Comparison of ENCODE assay signal across 8 cellular contexts in the genomic region with DNA sequence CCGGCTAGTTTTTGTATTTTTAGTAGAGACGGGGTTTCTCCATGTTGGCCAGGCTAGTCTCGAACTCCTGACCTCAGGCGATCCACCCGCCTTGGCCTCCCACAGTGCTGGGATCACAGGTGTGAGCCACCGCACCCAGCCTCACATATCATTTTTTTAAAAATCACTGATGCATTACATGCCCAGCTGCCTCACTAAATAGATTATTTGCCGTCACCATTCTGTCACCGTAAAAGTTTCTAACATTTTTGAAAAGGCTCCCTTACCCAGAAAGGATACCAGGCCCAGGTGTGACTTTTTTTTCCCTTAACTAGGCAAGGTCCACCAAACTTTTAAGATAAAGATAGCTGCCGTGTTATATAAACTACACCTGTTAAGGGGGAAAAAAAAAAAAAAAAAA. TPM values are rescaled to one million over a fixed set of nuclear protein-coding genes. Genes with fewer than 3 reads are reported as not detected.
DNase-seq lines count a peak whose midpoint lies in the region; ATAC-seq and TF ChIP-seq lines count a peak whose summit lies in the region.
"Not testable (repeated sequence)": the region's sequence is repeated elsewhere in the genome, so short reads cannot be mapped to it uniquely, and the experiment has no call there.

No MANE protein-coding gene starts in this region.

- intact Hi-C loops in OCI-LY7 (cut with micrococcal nuclease; ENCODE audit: unreplicated experiment); ascending aorta (cut with DNase I); uterus (cut with DNase I; ENCODE audit: low total_unique reads): not testable (repeated sequence)

- not testable (repeated sequence) for H2AFZ ChIP-seq in OCI-LY7 (ENCODE audit: low read length)

- DNase-seq in NCI-H146 treated with DMSO at 0.1 percent for 48 hours (lab: John Stamatoyannopoulos, UW; ENCODE audit: unreplicated experiment), result peak; percentile 41
- peak; percentile 3 to 57 for DNase-seq in NCI-H524 (lab: John Stamatoyannopoulos, UW)
- DNase-seq in OCI-LY7 (ENCODE audit: low spot score), result peak; percentile 73
- not testable (repeated sequence) for DNase-seq in ascending aorta (ENCODE audit: low spot score in 2 of 2); uterus
- DNase-seq in kidney tubule cell (ENCODE audit: low spot score), result peak; percentile 46

- not testable (repeated sequence) for TF ChIP-seq CTCF in DOHH2 (IDR thresholded peaks at IDR 0.05; ENCODE audit: low read depth, low read length, poor library complexity, severe bottlenecking); OCI-LY7 (conservative IDR thresholded peaks at IDR 0.05; ENCODE audit: low read length); ascending aorta (IDR thresholded peaks at IDR 0.05); uterus (IDR thresholded peaks at IDR 0.05)

- H3K36me3 ChIP-seq in DOHH2 (ENCODE audit: control insufficient read depth, low read length); OCI-LY7 (ENCODE audit: insufficient read depth, low read length); ascending aorta; uterus: not testable (repeated sequence)

- peaks cover 100% of the 10 kb centered on the region for H3K79me2 ChIP-seq in DOHH2 (ENCODE audit: control insufficient read depth, low read length)
- peaks cover 75% of the 10 kb centered on the region for H3K79me2 ChIP-seq in OCI-LY7 (ENCODE audit: insufficient read depth, low read depth, low read length)

- H3K9me3 ChIP-seq in DOHH2 (ENCODE audit: control insufficient read depth, insufficient read depth, low read length); OCI-LY7 (ENCODE audit: low read length); ascending aorta; uterus: not testable (repeated sequence)

- BruUV-seq in OCI-LY7 (replicated peaks; lab: Mats Ljungman, UMichigan), result not testable (repeated sequence)

- peak overlapping the region; percentile 21; the same call in 1 of the 2 replicates for H3K4me3 ChIP-seq in DOHH2 (ENCODE audit: low read length)
- H3K4me3 ChIP-seq in OCI-LY7 (ENCODE audit: low read depth, low read length, poor library complexity, severe bottlenecking); ascending aorta; uterus: not testable (repeated sequence)

- H4K20me1 ChIP-seq in DOHH2 (ENCODE audit: control insufficient read depth, insufficient read depth, low read depth, low read length), result peaks cover 17% of the 10 kb centered on the region; the same call in 1 of the 2 replicates
- peaks cover 74% of the 10 kb centered on the region for H4K20me1 ChIP-seq in OCI-LY7 (ENCODE audit: insufficient read depth, low read length)

- not testable (repeated sequence) for TF ChIP-seq POLR2A in uterus (IDR thresholded peaks at IDR 0.05)

- not testable (repeated sequence) for H3K27me3 ChIP-seq in DOHH2 (ENCODE audit: control insufficient read depth, low read length); ascending aorta; uterus

- H3K4me2 ChIP-seq in DOHH2 (ENCODE audit: low read length) (peak overlapping the region; percentile 50), OCI-LY7 (ENCODE audit: low read length) (peak overlapping the region; percentile 41; the same call in 1 of the 2 replicates)

- not testable (repeated sequence) for H3K9me2 ChIP-seq in DOHH2 (replicated peaks; ENCODE audit: control insufficient read depth, low read length); OCI-LY7 (ENCODE audit: insufficient read depth, low read length)

- H3K27ac ChIP-seq in DOHH2 (ENCODE audit: low read depth, low read length), result peak overlapping the region; percentile 56
- peak overlapping the region; percentile 33 for H3K27ac ChIP-seq in OCI-LY7 (ENCODE audit: low read depth, low read length, poor library complexity, severe bottlenecking)
- H3K27ac ChIP-seq in ascending aorta, result peak overlapping the region; percentile 12 to 26
- H3K27ac ChIP-seq in uterus, result peak overlapping the region; percentile 42 to 68

- CTCF ChIA-PET in OCI-LY7 (lab: Charles Lee; ENCODE audit: unreplicated experiment), result interaction anchor here (0.5 kb wide), 1 partner anchor 147 kb away, joined by 4 read pairs; no protein-coding TSS in a partner anchor

- not testable (repeated sequence) for H3F3A ChIP-seq in DOHH2 (ENCODE audit: control insufficient read depth, insufficient read depth)

- ATAC-seq in GM21723 (IDR thresholded peaks at IDR 0.05; ENCODE audit: unreplicated experiment), result peak; percentile 24

- H3K4me1 ChIP-seq in DOHH2 (ENCODE audit: control insufficient read depth, low read length) (peaks cover 90% of the 10 kb centered on the region), OCI-LY7 (ENCODE audit: insufficient read depth, low read length, poor library complexity, severe bottlenecking) (peaks cover 48% of the 10 kb centered on the region), ascending aorta (peaks cover 0 to 34% of the 10 kb centered on the region in 2 donors)
- not testable (repeated sequence) for H3K4me1 ChIP-seq in uterus

- POLR2A ChIA-PET in OCI-LY7 (lab: Charles Lee), result interaction anchor here (0.6 to 1.4 kb wide), 4 partner anchors 30 to 1255 kb away, joined by 3 to 8 read pairs (median 6); a partner anchor contains a TSS

RNA-seq across cellular contexts. Expression of a gene that starts 30.1 kb away (rescaled TPM):
- total RNA-seq in OCI-LY7 (2014; rRNA removed; shearing (Covaris generic)), result 9.5 and 10.9 TPM in 2 replicates
- total RNA-seq in OCI-LY7 (2022) (22.4 and 25.4 TPM in 2 replicates), ascending aorta (21.1 TPM), uterus (10 to 100 TPM; 53.2 to 72.4 (median 66.4) TPM)
